Comparison of ENCODE assay signal across 2 cellular contexts in the genomic region with DNA sequence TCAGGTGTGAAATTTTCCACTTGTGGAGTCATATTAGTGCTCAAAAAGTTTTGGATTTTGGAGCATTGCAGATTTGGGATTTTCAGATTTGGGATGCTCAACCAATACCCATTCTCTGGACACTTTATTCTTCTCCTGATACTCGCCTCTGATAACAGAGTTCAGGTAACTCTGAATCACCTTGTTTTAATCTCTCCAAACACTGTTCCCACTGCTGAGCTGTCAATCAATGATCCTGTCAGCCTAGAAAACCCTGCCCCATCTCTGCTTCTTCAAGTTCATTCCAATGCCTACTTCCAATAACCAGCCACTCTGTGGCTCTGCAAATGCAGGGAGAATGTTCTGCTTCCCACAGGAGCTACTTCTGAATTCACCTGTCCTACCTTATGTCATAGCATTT.
A peak's percentile ranks its signal among the peaks of the same experiment; 100 is the strongest.
TF ChIP-seq lines count a peak whose summit lies in the region.

No MANE protein-coding gene starts in this region.

TF ChIP-seq in IMR-90, 13 proteins besides CTCF, POLR2A, EP300 and RAD21:
- TF ChIP-seq BHLHE40 (IDR thresholded peaks at IDR 0.05; ENCODE audit: low read depth, low read length) = no peak
- TF ChIP-seq USF2 (IDR thresholded peaks at IDR 0.05; ENCODE audit: low read depth, low read length) = no peak
- TF ChIP-seq FOS (IDR thresholded peaks at IDR 0.05; ENCODE audit: low read depth, low read length) = no peak
- TF ChIP-seq MXI1 (IDR thresholded peaks at IDR 0.05; ENCODE audit: borderline replicate concordance, low read depth, low read length) = no peak
- TF ChIP-seq MAZ (IDR thresholded peaks at IDR 0.05; ENCODE audit: borderline replicate concordance, low read depth, low read length) = no peak
- TF ChIP-seq, protein P1, sequence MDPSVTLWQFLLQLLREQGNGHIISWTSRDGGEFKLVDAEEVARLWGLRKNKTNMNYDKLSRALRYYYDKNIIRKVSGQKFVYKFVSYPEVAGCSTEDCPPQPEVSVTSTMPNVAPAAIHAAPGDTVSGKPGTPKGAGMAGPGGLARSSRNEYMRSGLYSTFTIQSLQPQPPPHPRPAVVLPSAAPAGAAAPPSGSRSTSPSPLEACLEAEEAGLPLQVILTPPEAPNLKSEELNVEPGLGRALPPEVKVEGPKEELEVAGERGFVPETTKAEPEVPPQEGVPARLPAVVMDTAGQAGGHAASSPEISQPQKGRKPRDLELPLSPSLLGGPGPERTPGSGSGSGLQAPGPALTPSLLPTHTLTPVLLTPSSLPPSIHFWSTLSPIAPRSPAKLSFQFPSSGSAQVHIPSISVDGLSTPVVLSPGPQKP (IDR thresholded peaks at IDR 0.05; ENCODE audit: borderline replicate concordance, low read depth, low read length) = no peak
- TF ChIP-seq CEBPB (IDR thresholded peaks at IDR 0.05; ENCODE audit: low read depth, low read length) = no peak
- TF ChIP-seq MAFK (IDR thresholded peaks at IDR 0.05; ENCODE audit: low read depth, low read length) = no peak
- TF ChIP-seq RFX5 (IDR thresholded peaks at IDR 0.05; ENCODE audit: low read depth, low read length) = no peak
- no peak for TF ChIP-seq SMC3 (IDR thresholded peaks at IDR 0.05; ENCODE audit: low read depth, low read length)
- no peak for TF ChIP-seq CHD1 (IDR thresholded peaks at IDR 0.05; ENCODE audit: low read depth, low read length)
- TF ChIP-seq RCOR1 (IDR thresholded peaks at IDR 0.05; ENCODE audit: insufficient replicate concordance, low read length) = no peak
- TF ChIP-seq NFE2L2 (IDR thresholded peaks at IDR 0.05; ENCODE audit: low read depth, low read length) = no peak

TF ChIP-seq in GM12878, 131 proteins besides CTCF, POLR2A, EP300 and RAD21:
- TF ChIP-seq, protein P2, sequence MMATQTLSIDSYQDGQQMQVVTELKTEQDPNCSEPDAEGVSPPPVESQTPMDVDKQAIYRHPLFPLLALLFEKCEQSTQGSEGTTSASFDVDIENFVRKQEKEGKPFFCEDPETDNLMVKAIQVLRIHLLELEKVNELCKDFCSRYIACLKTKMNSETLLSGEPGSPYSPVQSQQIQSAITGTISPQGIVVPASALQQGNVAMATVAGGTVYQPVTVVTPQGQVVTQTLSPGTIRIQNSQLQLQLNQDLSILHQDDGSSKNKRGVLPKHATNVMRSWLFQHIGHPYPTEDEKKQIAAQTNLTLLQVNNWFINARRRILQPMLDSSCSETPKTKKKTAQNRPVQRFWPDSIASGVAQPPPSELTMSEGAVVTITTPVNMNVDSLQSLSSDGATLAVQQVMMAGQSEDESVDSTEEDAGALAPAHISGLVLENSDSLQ (IDR thresholded peaks at IDR 0.05) = peak; percentile 36; the same call in 1 of the 2 replicates
- no peak for TF ChIP-seq KDM1A (IDR thresholded peaks at IDR 0.05; ENCODE audit: borderline replicate concordance)
